In the genomic region with DNA sequence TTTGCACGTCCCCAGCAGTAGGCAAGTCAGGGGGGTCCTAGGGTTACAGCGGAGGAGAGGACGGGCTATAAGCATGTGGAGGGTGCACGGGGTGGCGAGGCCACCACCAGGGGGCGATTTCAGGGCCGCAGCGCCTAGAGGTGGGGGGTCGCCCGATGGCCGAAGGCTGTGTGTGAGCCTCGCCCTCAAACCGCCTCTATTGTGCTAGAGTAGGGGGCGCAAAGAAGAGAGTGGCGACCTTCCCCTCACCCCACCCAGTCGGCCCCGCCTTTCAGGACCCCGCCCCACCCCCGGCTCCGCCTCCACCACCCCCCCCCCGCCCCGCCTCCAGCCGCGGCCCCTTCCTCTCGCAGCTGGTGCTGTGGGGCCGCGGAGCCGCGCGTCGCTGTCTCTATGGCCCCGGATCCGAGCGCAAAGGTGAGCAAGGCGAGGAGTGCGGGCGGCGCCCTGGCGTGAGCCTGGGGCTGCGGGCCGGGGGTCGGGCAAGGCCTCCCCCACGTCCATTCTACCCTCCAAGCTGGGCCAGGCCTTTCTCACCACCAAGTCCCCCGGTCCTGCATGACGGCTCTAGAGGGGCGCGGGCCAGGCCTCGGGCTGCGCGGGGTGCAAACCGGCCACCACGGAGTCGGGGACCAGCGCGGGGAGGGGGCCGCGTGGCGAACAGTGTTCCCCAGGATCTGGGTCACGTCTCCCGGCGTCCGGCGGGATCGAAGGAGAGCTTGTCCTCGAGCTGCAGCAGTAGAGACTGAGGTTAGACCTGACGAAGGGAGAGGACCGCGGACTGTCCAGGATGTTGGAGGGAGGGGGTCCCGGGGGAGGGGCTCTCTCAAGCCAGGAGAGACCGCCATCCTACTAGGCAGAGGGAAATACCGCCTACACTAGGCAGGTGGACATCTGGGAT, we compare ENCODE assay signal across 8 cellular contexts. TPM values are rescaled to one million over a fixed set of nuclear protein-coding genes. Genes with fewer than 3 reads are reported as not detected.
DNase-seq lines count a peak whose midpoint lies in the region; ATAC-seq and TF ChIP-seq lines count a peak whose summit lies in the region.

A gene with protein sequence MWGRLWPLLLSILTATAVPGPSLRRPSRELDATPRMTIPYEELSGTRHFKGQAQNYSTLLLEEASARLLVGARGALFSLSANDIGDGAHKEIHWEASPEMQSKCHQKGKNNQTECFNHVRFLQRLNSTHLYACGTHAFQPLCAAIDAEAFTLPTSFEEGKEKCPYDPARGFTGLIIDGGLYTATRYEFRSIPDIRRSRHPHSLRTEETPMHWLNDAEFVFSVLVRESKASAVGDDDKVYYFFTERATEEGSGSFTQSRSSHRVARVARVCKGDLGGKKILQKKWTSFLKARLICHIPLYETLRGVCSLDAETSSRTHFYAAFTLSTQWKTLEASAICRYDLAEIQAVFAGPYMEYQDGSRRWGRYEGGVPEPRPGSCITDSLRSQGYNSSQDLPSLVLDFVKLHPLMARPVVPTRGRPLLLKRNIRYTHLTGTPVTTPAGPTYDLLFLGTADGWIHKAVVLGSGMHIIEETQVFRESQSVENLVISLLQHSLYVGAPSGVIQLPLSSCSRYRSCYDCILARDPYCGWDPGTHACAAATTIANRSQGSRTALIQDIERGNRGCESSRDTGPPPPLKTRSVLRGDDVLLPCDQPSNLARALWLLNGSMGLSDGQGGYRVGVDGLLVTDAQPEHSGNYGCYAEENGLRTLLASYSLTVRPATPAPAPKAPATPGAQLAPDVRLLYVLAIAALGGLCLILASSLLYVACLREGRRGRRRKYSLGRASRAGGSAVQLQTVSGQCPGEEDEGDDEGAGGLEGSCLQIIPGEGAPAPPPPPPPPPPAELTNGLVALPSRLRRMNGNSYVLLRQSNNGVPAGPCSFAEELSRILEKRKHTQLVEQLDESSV (plus strand): TSS at position 330 of the 901 bp plus-strand sequence. CDS start 3,409 bp downstream, outside the sequence.

- H3K4me3 ChIP-seq in CD8-positive, alpha-beta T cell (ENCODE audit: low read depth, low read length): peak within 1 kb of the TSS; percentile 56
- H3K4me3 ChIP-seq in Panc1 (ENCODE audit: low read depth in 2 of 2, low read length in 2 of 2) (peak within 1 kb of the TSS; percentile 51 to 56), right atrium auricular region (peak within 1 kb of the TSS; percentile 45 to 62)

- H3K4me3 Mint-ChIP-seq in CD8-positive, alpha-beta T cell: peak within 1 kb of the TSS; percentile 74
- H3K4me3 Mint-ChIP-seq in activated naive CD8-positive, alpha-beta T cell treated with anti-CD3 and anti-CD28 coated beads, Interleukin-2, amount 10 ng/mL, durations not matched to agents 7 days and 5 days: peak within 1 kb of the TSS; percentile 63

- in situ Hi-C loops in Panc1 (cut with HindIII; ENCODE audit: low pct_unique_long_range_greater_than_20kb, low sequenced_read_pairs): no loop called here

- peaks cover 13% of the 10 kb centered on the region for H3K4me1 ChIP-seq in CD8-positive, alpha-beta T cell (ENCODE audit: insufficient read depth, low read length)
- H3K4me1 ChIP-seq in Panc1 (ENCODE audit: control insufficient read depth, insufficient read depth, low read length): peaks cover 10% of the 10 kb centered on the region
- peaks cover 0 to 15% of the 10 kb centered on the region in 2 donors for H3K4me1 ChIP-seq in right atrium auricular region

- no peak within 1 kb of the TSS for H3K27ac Mint-ChIP-seq in CD8-positive, alpha-beta T cell
- H3K27ac Mint-ChIP-seq in activated naive CD8-positive, alpha-beta T cell treated with anti-CD3 and anti-CD28 coated beads, Interleukin-2, amount 10 ng/mL, durations not matched to agents 7 days and 5 days: no peak within 1 kb of the TSS

- intact Hi-C loops in CD8-positive, alpha-beta T cell (cut with DNase I, micrococcal nuclease): loop anchor here (1.0 to 2.0 kb wide), 4 partner anchors 17 to 45 kb away; partner anchors contain the start of genes LZTS2 (in 1 of the 2), MRPL43 (in 1 of the 2) and TWNK (in 1 of the 2)
- intact Hi-C loops in Panc1 (cut with micrococcal nuclease; ENCODE audit: unreplicated experiment): no loop called here

- H3K4me1 Mint-ChIP-seq in CD8-positive, alpha-beta T cell (ENCODE audit: low read depth): peaks cover 15% of the 10 kb centered on the region
- H3K4me1 Mint-ChIP-seq in activated naive CD8-positive, alpha-beta T cell treated with anti-CD3 and anti-CD28 coated beads, Interleukin-2, amount 10 ng/mL, durations not matched to agents 7 days and 5 days: peaks cover 4% of the 10 kb centered on the region

- peak; percentile 68 for ATAC-seq in CD8-positive, alpha-beta T cell
- ATAC-seq in GM21526 (IDR thresholded peaks at IDR 0.05; ENCODE audit: low FRiP score, unreplicated experiment) (peak; percentile 50), Panc1 (peak; percentile 87), HG03442 (IDR thresholded peaks at IDR 0.05; ENCODE audit: unreplicated experiment) (no peak)
- peak; percentile 65 for ATAC-seq in activated naive CD8-positive, alpha-beta T cell treated with anti-CD3 and anti-CD28 coated beads, Interleukin-2, amount 10 ng/mL, durations not matched to agents 7 days and 5 days (ENCODE audit: low read depth)

- DNase-seq in CD8-positive, alpha-beta T cell: peak in 6 of 7 experiments; percentile 19 to 71 (median 42)
- peak; percentile 13 for DNase-seq in Panc1 (ENCODE audit: low read depth, low spot score)
- DNase-seq in activated naive CD8-positive, alpha-beta T cell treated with anti-CD3 and anti-CD28 coated beads, Interleukin-2, amount 10 ng/mL, durations not matched to agents 7 days and 5 days: peak; percentile 66
- peak; percentile 57 for DNase-seq in right atrium auricular region (ENCODE audit: low spot score)
- DNase-seq in retina: peak; percentile 87
- no peak for DNase-seq in superior temporal gyrus (ENCODE audit: extremely low spot score)

- H3K36me3 Mint-ChIP-seq in CD8-positive, alpha-beta T cell: peaks cover 10% of the 10 kb centered on the region
- H3K36me3 Mint-ChIP-seq in activated naive CD8-positive, alpha-beta T cell treated with anti-CD3 and anti-CD28 coated beads, Interleukin-2, amount 10 ng/mL, durations not matched to agents 7 days and 5 days: peaks cover 2% of the 10 kb centered on the region

- no TSS peak for BruUV-seq in Panc1 (replicated peaks; lab: Mats Ljungman, UMichigan)

- no peaks in the 10 kb centered on the region for H3K36me3 ChIP-seq in CD8-positive, alpha-beta T cell (ENCODE audit: insufficient read depth, low read length)
- H3K36me3 ChIP-seq in Panc1 (ENCODE audit: control insufficient read depth, insufficient read depth, low read length) (no peaks in the 10 kb centered on the region), right atrium auricular region (no peaks in the 10 kb centered on the region)

- H3K9me3 ChIP-seq in CD8-positive, alpha-beta T cell (ENCODE audit: low read length): no peaks in the 10 kb centered on the region
- H3K9me3 ChIP-seq in Panc1 (ENCODE audit: control insufficient read depth, insufficient read depth, low read depth, low read length): no peaks in the 10 kb centered on the region
- H3K9me3 ChIP-seq in right atrium auricular region: no peaks in the 10 kb centered on the region

- POLR2A ChIA-PET in CD8-positive, alpha-beta T cell (lab: Charles Lee): interaction anchor here (1.0 kb wide), 1 partner anchor 48 kb away, joined by 3 read pairs; no protein-coding TSS in a partner anchor
- POLR2A ChIA-PET in Panc1 (lab: Charles Lee): no interaction called here
- POLR2A ChIA-PET in activated naive CD8-positive, alpha-beta T cell treated with anti-CD3 and anti-CD28 coated beads, Interleukin-2, amount 10 ng/mL, durations not matched to agents 7 days and 5 days (lab: Charles Lee): no interaction called here

- TF ChIP-seq CTCF in CD8-positive, alpha-beta T cell (IDR thresholded peaks at IDR 0.05): peak; percentile 58
- TF ChIP-seq CTCF in Panc1 (IDR thresholded peaks at IDR 0.05) (peak; percentile 89), right atrium auricular region (IDR thresholded peaks at IDR 0.05) (peak; percentile 59 to 79)

- no peaks in the 10 kb centered on the region for H3K27me3 ChIP-seq in CD8-positive, alpha-beta T cell (ENCODE audit: insufficient read depth, low read length)
- H3K27me3 ChIP-seq in Panc1 (ENCODE audit: control insufficient read depth, insufficient read depth, low read length) (no peaks in the 10 kb centered on the region), right atrium auricular region (no peaks in the 10 kb centered on the region)

- CTCF ChIA-PET in CD8-positive, alpha-beta T cell (lab: Charles Lee): interaction anchor here (1.0 to 6.1 kb wide), 4 partner anchors 18 to 49 kb away, joined by 3 to 54 read pairs (median 8); partner anchors contain the start of genes MRPL43 and TWNK
- CTCF ChIA-PET in Panc1 (lab: Charles Lee): interaction anchor here (1.0 to 1.6 kb wide), 3 partner anchors 27 to 45 kb away, joined by 4 to 11 read pairs (median 4); no protein-coding TSS in a partner anchor

- no peaks in the 10 kb centered on the region for H3K9me3 Mint-ChIP-seq in CD8-positive, alpha-beta T cell
- H3K9me3 Mint-ChIP-seq in activated naive CD8-positive, alpha-beta T cell treated with anti-CD3 and anti-CD28 coated beads, Interleukin-2, amount 10 ng/mL, durations not matched to agents 7 days and 5 days: no peaks in the 10 kb centered on the region

- H3K27ac ChIP-seq in CD8-positive, alpha-beta T cell (ENCODE audit: low read depth, low read length): no peak within 1 kb of the TSS
- H3K27ac ChIP-seq in Panc1 (ENCODE audit: low read length) (peak within 1 kb of the TSS; percentile 30; the same call in 1 of the 2 replicates), right atrium auricular region (no peak within 1 kb of the TSS)

- H3K27me3 Mint-ChIP-seq in CD8-positive, alpha-beta T cell (ENCODE audit: low read depth): no peaks in the 10 kb centered on the region
- H3K27me3 Mint-ChIP-seq in activated naive CD8-positive, alpha-beta T cell treated with anti-CD3 and anti-CD28 coated beads, Interleukin-2, amount 10 ng/mL, durations not matched to agents 7 days and 5 days: peaks cover 5% of the 10 kb centered on the region

RNA-seq across cellular contexts. Expression of the gene that starts here (rescaled TPM):
- total RNA-seq in CD8-positive, alpha-beta T cell: under 1 TPM; 0.35 to 0.61 TPM
- total RNA-seq in Panc1 (2021; ENCODE audit: unreplicated experiment) (4.7 TPM), right atrium auricular region (1 to 10 TPM; 3.4 to 4.0 TPM)
- 13.1 TPM for polyA plus RNA-seq in Panc1 (2012; ENCODE audit: insufficient read length)
- 1 to 10 TPM in 1 of 2 experiments, under 1 TPM in 1; 0.54 to 1.2 TPM for total RNA-seq in activated naive CD8-positive, alpha-beta T cell treated with anti-CD3 and anti-CD28 coated beads, Interleukin-2, amount 10 ng/mL, durations not matched to agents 7 days and 5 days

Comparison
In these comparisons a context has a peak if more than half of its experiments do, and no peak if none do; other contexts are left out.
1. Peak in DNase-seq, ATAC-seq and H3K4me3 ChIP-seq in CD8-positive, alpha-beta T cell; RNA of the gene not detected or under 1 TPM.